Comparison of ENCODE assay signal across 8 cellular contexts in the genomic region with DNA sequence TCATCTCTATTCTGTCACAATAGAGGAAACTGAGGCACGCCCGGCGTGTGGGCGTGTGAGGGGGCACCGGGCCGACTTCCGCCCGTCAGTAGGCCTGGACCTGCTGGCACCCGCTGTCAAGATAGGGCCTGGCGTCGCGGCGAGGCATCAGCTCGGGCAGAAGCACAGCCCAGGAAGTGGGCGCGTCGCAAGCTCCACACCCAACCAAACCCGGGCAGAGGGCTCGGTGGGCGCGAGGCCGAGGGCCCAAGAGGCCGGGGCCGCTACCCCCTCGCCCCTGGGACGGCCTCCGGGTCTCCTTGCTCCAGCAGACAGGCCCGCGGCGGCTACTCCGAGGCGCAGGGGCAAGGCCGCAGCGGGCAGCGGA.
DNase-seq lines count a peak whose midpoint lies in the region; ATAC-seq and TF ChIP-seq lines count a peak whose summit lies in the region.

No MANE protein-coding gene starts in this region.

- H3K4me1 Mint-ChIP-seq in CD4-positive, alpha-beta memory T cell, result peaks cover 24 to 53% (median 28%) of the 10 kb centered on the region in 4 donors

- no peaks in the 10 kb centered on the region for H3K9me3 Mint-ChIP-seq in CD4-positive, alpha-beta memory T cell

- no peak for TF ChIP-seq CTCF in LNCaP clone FGC (IDR thresholded peaks at IDR 0.05; ENCODE audit: control insufficient read depth, extremely low read depth, insufficient read depth)

- H3K36me3 ChIP-seq in CD4-positive, alpha-beta memory T cell (ENCODE audit: insufficient read depth, low read length), result no peaks in the 10 kb centered on the region
- no peaks in the 10 kb centered on the region for H3K36me3 ChIP-seq in mucosa of rectum (ENCODE audit: control insufficient read depth in 2 of 2, insufficient read depth in 2 of 2, low read length in 2 of 2)

- H3K9ac ChIP-seq in mucosa of rectum (ENCODE audit: low read depth in 1 of 2, low read length in 2 of 2), result peak overlapping the region; percentile 84 to 91

- H3K9me3 ChIP-seq in CD4-positive, alpha-beta memory T cell (ENCODE audit: control insufficient read depth in 1 of 2, low read length in 2 of 2), result no peaks in the 10 kb centered on the region
- no peaks in the 10 kb centered on the region for H3K9me3 ChIP-seq in mucosa of rectum (ENCODE audit: control insufficient read depth in 2 of 2, low read length in 2 of 2)

- peak; percentile 38 for ATAC-seq in GM21390 (IDR thresholded peaks at IDR 0.05; ENCODE audit: unreplicated experiment)

- H3K36me3 Mint-ChIP-seq in CD4-positive, alpha-beta memory T cell, result peaks cover 0 to 12% of the 10 kb centered on the region in 2 donors

- DNase-seq in CD4-positive, alpha-beta memory T cell, result no peak
- DNase-seq in LNCaP clone FGC (ENCODE audit: low read depth), result no peak
- peak; percentile 41 for DNase-seq in cerebellar cortex (ENCODE audit: low spot score)
- DNase-seq in NCI-H2196 treated with DMSO at 0.1 percent for 48 hours (lab: John Stamatoyannopoulos, UW; ENCODE audit: unreplicated experiment), result no peak
- DNase-seq in NCI-H345 treated with DMSO at 0.1 percent for 48 hours (lab: John Stamatoyannopoulos, UW; ENCODE audit: unreplicated experiment), result no peak
- no peak for DNase-seq in stimulated activated CD4-positive, alpha-beta T cell treated with anti-CD3 and anti-CD28 coated beads, Interleukin-4, amount 100 ng/mL, for 1 hour

- intact Hi-C loops in CD4-positive, alpha-beta memory T cell (cut with micrococcal nuclease), result loop anchor here (1.0 to 10.0 kb wide), 9 partner anchors 94 to 1002 kb away; partner anchors contain the start of genes COMMD3, DNAJC1 and OTUD1

- H3K27ac Mint-ChIP-seq in CD4-positive, alpha-beta memory T cell, result peak overlapping the region; percentile 96 to 99 (median 98)

- peak overlapping the region; percentile 92 to 97 (median 96) for H3K4me3 Mint-ChIP-seq in CD4-positive, alpha-beta memory T cell

- POLR2A ChIA-PET in CD4-positive, alpha-beta memory T cell (lab: Charles Lee; ENCODE audit: partially characterized antibody), result interaction anchor here (0.6 to 6.3 kb wide), 65 partner anchors 9 to 1002 kb away, joined by 3 to 97 read pairs (median 4); partner anchors contain the start of genes BMI1, COMMD3, DNAJC1 and MLLT10

- H3K4me1 ChIP-seq in CD4-positive, alpha-beta memory T cell (ENCODE audit: insufficient read depth, low read length), result peaks cover 15% of the 10 kb centered on the region
- H3K4me1 ChIP-seq in mucosa of rectum (ENCODE audit: control insufficient read depth in 2 of 2, insufficient read depth in 2 of 2, low read length in 2 of 2), result peaks cover 8 to 14% of the 10 kb centered on the region in 2 donors

- no peaks in the 10 kb centered on the region for H3K27me3 ChIP-seq in CD4-positive, alpha-beta memory T cell (ENCODE audit: insufficient read depth, low read length)
- no peaks in the 10 kb centered on the region for H3K27me3 ChIP-seq in mucosa of rectum (ENCODE audit: control insufficient read depth in 2 of 2, insufficient read depth in 2 of 2, low read length in 2 of 2)

- peak overlapping the region; percentile 82 to 87 for H3K4me3 ChIP-seq in CD4-positive, alpha-beta memory T cell (ENCODE audit: low read length in 2 of 2)
- peak overlapping the region; percentile 53 for H3K4me3 ChIP-seq in LNCaP clone FGC (ENCODE audit: low read depth, low read length)
- H3K4me3 ChIP-seq in mucosa of rectum (ENCODE audit: low read length in 2 of 2), result peak overlapping the region; percentile 85

- CTCF ChIA-PET in CD4-positive, alpha-beta memory T cell (lab: Charles Lee; ENCODE audit: partially characterized antibody), result interaction anchor here (1.0 to 3.2 kb wide), 11 partner anchors 21 to 941 kb away, joined by 3 to 15 read pairs (median 4); partner anchors contain the start of gene COMMD3

- no peaks in the 10 kb centered on the region for H3K27me3 Mint-ChIP-seq in CD4-positive, alpha-beta memory T cell

- H3K27ac ChIP-seq in CD4-positive, alpha-beta memory T cell (ENCODE audit: low read depth, low read length), result peak overlapping the region; percentile 90
- H3K27ac ChIP-seq in mucosa of rectum (ENCODE audit: low read depth in 2 of 2, low read length in 2 of 2), result peak overlapping the region; percentile 85 to 93
